18 cellular contexts compared by ENCODE assay signal in genomic region chr14:49926803-49927202, GRCh38. TPM values are rescaled to one million over a fixed set of nuclear protein-coding genes. Genes with fewer than 3 reads are reported as not detected.
DNase-seq lines count a peak whose midpoint lies in the region; ATAC-seq, FAIRE-seq and TF ChIP-seq lines count a peak whose summit lies in the region.
"Had no signal": no experiment of that assay in that cellular context is flagged by ENCODE, and none has a peak within 500 bp of the region (broad histone marks: within the 10 kb centered on the region; RNA-seq: fewer than 3 reads in every experiment).

No MANE protein-coding gene starts in this region.

- H3K4me2 ChIP-seq in OCI-LY7 (ENCODE audit: low read length): no peak overlapping the region
- H3K4me2 ChIP-seq: A549 had no signal

- no peaks in the 10 kb centered on the region for H3K79me2 ChIP-seq in OCI-LY7 (ENCODE audit: insufficient read depth, low read depth, low read length)

- intact Hi-C loops in OCI-LY7 (cut with micrococcal nuclease; ENCODE audit: unreplicated experiment): no loop called here

- TF ChIP-seq CTCF in OCI-LY7 (conservative IDR thresholded peaks at IDR 0.05; ENCODE audit: low read length) (no peak), bronchial epithelial cell (IDR thresholded peaks at IDR 0.05; ENCODE audit: insufficient read depth, low read length, severe bottlenecking) (no peak)

- no peak overlapping the region for H3K4me3 Mint-ChIP-seq in immature natural killer cell
- no peak overlapping the region for H3K4me3 Mint-ChIP-seq in activated CD4-positive, alpha-beta memory T cell treated with anti-CD3 and anti-CD28 coated beads, Interleukin-2, amount 10 ng/mL, durations not matched to agents 7 days and 5 days
- H3K4me3 Mint-ChIP-seq: CD4-positive, alpha-beta memory T cell; H9 had no signal

- H3K4me3 ChIP-seq in OCI-LY7 (ENCODE audit: low read depth, low read length, poor library complexity, severe bottlenecking) (no peak overlapping the region), bronchial epithelial cell (ENCODE audit: low read depth, low read length) (no peak overlapping the region)
- H3K4me3 ChIP-seq: A549 had no signal

- POLR2A ChIA-PET in OCI-LY7 (lab: Charles Lee): interaction anchor here (0.6 to 1.2 kb wide), 3 partner anchors 9 to 121 kb away, joined by 3 to 4 read pairs (median 4); no protein-coding TSS in a partner anchor
- POLR2A ChIA-PET in activated CD4-positive, alpha-beta memory T cell treated with anti-CD3 and anti-CD28 coated beads, Interleukin-2, amount 10 ng/mL, durations not matched to agents 7 days and 5 days (lab: Charles Lee): interaction anchor here (1.4 to 1.7 kb wide), 2 partner anchors 14 to 19 kb away, joined by 4 to 5 read pairs; no protein-coding TSS in a partner anchor

- CTCF ChIA-PET in OCI-LY7 (lab: Charles Lee; ENCODE audit: unreplicated experiment): no interaction called here
- CTCF ChIA-PET in activated CD4-positive, alpha-beta memory T cell treated with anti-CD3 and anti-CD28 coated beads, Interleukin-2, amount 10 ng/mL, durations not matched to agents 7 days and 5 days (lab: Charles Lee): no interaction called here

- no peaks in the 10 kb centered on the region for H3K27me3 ChIP-seq in bronchial epithelial cell (ENCODE audit: control insufficient read depth, insufficient read depth, low read length)
- H3K27me3 ChIP-seq: BE2C had no signal

- no peaks in the 10 kb centered on the region for H3K36me3 ChIP-seq in OCI-LY7 (ENCODE audit: insufficient read depth, low read length)
- no peaks in the 10 kb centered on the region for H3K36me3 ChIP-seq in bronchial epithelial cell (ENCODE audit: control insufficient read depth, insufficient read depth, low read length)
- H3K36me3 ChIP-seq: BE2C had no signal

- peaks cover 0 to 1% (median 0%) of the 10 kb centered on the region in 3 donors for H3K27me3 Mint-ChIP-seq in immature natural killer cell (ENCODE audit: low read depth in 3 of 3)
- H3K27me3 Mint-ChIP-seq in activated CD4-positive, alpha-beta memory T cell treated with anti-CD3 and anti-CD28 coated beads, Interleukin-2, amount 10 ng/mL, durations not matched to agents 7 days and 5 days: no peaks in the 10 kb centered on the region
- H3K27me3 Mint-ChIP-seq: CD4-positive, alpha-beta memory T cell had no signal

- no peak for ATAC-seq in SK-N-SH treated with all-trans-retinoic acid at 6 μM for 48 hours
- ATAC-seq: A549, HepG2 had no signal

- peaks cover 19 to 27% of the 10 kb centered on the region in 2 donors for H3K4me1 Mint-ChIP-seq in immature natural killer cell
- peaks cover 8% of the 10 kb centered on the region for H3K4me1 Mint-ChIP-seq in activated CD4-positive, alpha-beta memory T cell treated with anti-CD3 and anti-CD28 coated beads, Interleukin-2, amount 10 ng/mL, durations not matched to agents 7 days and 5 days

- no peak for FAIRE-seq in bronchial epithelial cell (lab: Jason Lieb, UNC)
- FAIRE-seq: A549, GM19239, HepG2, HTR-8/SVneo had no signal

- H3K36me3 Mint-ChIP-seq in immature natural killer cell: peaks cover 0 to 3% (median 0%) of the 10 kb centered on the region in 3 donors
- no peaks in the 10 kb centered on the region for H3K36me3 Mint-ChIP-seq in activated CD4-positive, alpha-beta memory T cell treated with anti-CD3 and anti-CD28 coated beads, Interleukin-2, amount 10 ng/mL, durations not matched to agents 7 days and 5 days (ENCODE audit: low read depth)
- H3K36me3 Mint-ChIP-seq: CD4-positive, alpha-beta memory T cell had no signal

- H3K4me1 ChIP-seq in OCI-LY7 (ENCODE audit: insufficient read depth, low read length, poor library complexity, severe bottlenecking): peaks cover 50% of the 10 kb centered on the region
- H3K4me1 ChIP-seq: A549, BE2C had no signal

- BruUV-seq in OCI-LY7 (replicated peaks; lab: Mats Ljungman, UMichigan): no TSS peak

- no peak overlapping the region for H3K27ac Mint-ChIP-seq in immature natural killer cell
- no peak overlapping the region for H3K27ac Mint-ChIP-seq in activated CD4-positive, alpha-beta memory T cell treated with anti-CD3 and anti-CD28 coated beads, Interleukin-2, amount 10 ng/mL, durations not matched to agents 7 days and 5 days
- H3K27ac Mint-ChIP-seq: CD4-positive, alpha-beta memory T cell; H9 had no signal

- H4K20me1 ChIP-seq in OCI-LY7 (ENCODE audit: insufficient read depth, low read length): no peaks in the 10 kb centered on the region

- H3K27ac ChIP-seq in OCI-LY7 (ENCODE audit: low read depth, low read length, poor library complexity, severe bottlenecking): no peak overlapping the region
- H3K27ac ChIP-seq: A549, C4-2B had no signal

- no peaks in the 10 kb centered on the region for H3K9me3 ChIP-seq in OCI-LY7 (ENCODE audit: low read length)
- H3K9me3 ChIP-seq: A549, BE2C had no signal

- DNase-seq in NCI-H82 (lab: John Stamatoyannopoulos, UW): peak; percentile 5
- no peak for DNase-seq in NCI-H82 treated with DMSO at 0.1 percent for 48 hours (lab: John Stamatoyannopoulos, UW; ENCODE audit: unreplicated experiment)
- DNase-seq in OCI-LY7 (ENCODE audit: low spot score): no peak
- peak; percentile 61 for DNase-seq in bronchial epithelial cell (ENCODE audit: low read depth)
- no peak for DNase-seq in immature natural killer cell
- DNase-seq in activated CD4-positive, alpha-beta memory T cell treated with anti-CD3 and anti-CD28 coated beads, Interleukin-2, amount 10 ng/mL, durations not matched to agents 7 days and 5 days: no peak
- DNase-seq: BE2C; CD4-positive, alpha-beta memory T cell; DND-41; GDM1; GOT3; H9 had no signal

- no peaks in the 10 kb centered on the region for H3K9me2 ChIP-seq in OCI-LY7 (ENCODE audit: insufficient read depth, low read length)

- peak overlapping the region; percentile 16; the same call in 1 of the 2 replicates for H2AFZ ChIP-seq in OCI-LY7 (ENCODE audit: low read length)

- H3K9me3 Mint-ChIP-seq in immature natural killer cell: no peaks in the 10 kb centered on the region
- no peaks in the 10 kb centered on the region for H3K9me3 Mint-ChIP-seq in activated CD4-positive, alpha-beta memory T cell treated with anti-CD3 and anti-CD28 coated beads, Interleukin-2, amount 10 ng/mL, durations not matched to agents 7 days and 5 days
- H3K9me3 Mint-ChIP-seq: CD4-positive, alpha-beta memory T cell; H9 had no signal

TF ChIP-seq in SK-N-SH treated with all-trans-retinoic acid at 6 μM for 48 hours, 23 proteins besides CTCF, POLR2A, EP300 and RAD21:
- TF ChIP-seq ZFP30 (CRISPR knock-in tag; IDR thresholded peaks at IDR 0.05): no peak
- no peak for TF ChIP-seq ZFP3 (CRISPR knock-in tag; IDR thresholded peaks at IDR 0.05)
- TF ChIP-seq CSRNP3 (CRISPR knock-in tag; IDR thresholded peaks at IDR 0.05): no peak
- no peak for TF ChIP-seq GLIS3 (CRISPR knock-in tag; IDR thresholded peaks at IDR 0.05)

RNA-seq across cellular contexts. Expression of gene ARF6, which starts 33.9 kb away (rescaled TPM):
- 47.6 and 51.0 TPM in 2 replicates for total RNA-seq in OCI-LY7 (2014; rRNA removed; shearing (Covaris generic))
- 69.1 and 73.0 TPM in 2 replicates for total RNA-seq in OCI-LY7 (2022)
- total RNA-seq in bronchial epithelial cell: 83.2 and 90.0 TPM in 2 replicates
- 100 to 1,000 TPM; 163 to 242 (median 169) TPM for polyA plus RNA-seq in immature natural killer cell
- 100 to 1,000 TPM; 198 to 199 TPM for total RNA-seq in activated CD4-positive, alpha-beta memory T cell treated with anti-CD3 and anti-CD28 coated beads, Interleukin-2, amount 10 ng/mL, durations not matched to agents 7 days and 5 days

Comparison
In these comparisons a context has a peak if more than half of its experiments do, and no peak if none do; other contexts are left out.
1. DNase-seq: peak in NCI-H82 (single experiment) and bronchial epithelial cell (single experiment); none in NCI-H82 treated with DMSO at 0.1 percent for 48 hours (single experiment), OCI-LY7 (single experiment), immature natural killer cell (0 of 3) and activated CD4-positive, alpha-beta memory T cell treated with anti-CD3 and anti-CD28 coated beads, Interleukin-2, amount 10 ng/mL, durations not matched to agents 7 days and 5 days (single experiment).